In the genomic region with DNA sequence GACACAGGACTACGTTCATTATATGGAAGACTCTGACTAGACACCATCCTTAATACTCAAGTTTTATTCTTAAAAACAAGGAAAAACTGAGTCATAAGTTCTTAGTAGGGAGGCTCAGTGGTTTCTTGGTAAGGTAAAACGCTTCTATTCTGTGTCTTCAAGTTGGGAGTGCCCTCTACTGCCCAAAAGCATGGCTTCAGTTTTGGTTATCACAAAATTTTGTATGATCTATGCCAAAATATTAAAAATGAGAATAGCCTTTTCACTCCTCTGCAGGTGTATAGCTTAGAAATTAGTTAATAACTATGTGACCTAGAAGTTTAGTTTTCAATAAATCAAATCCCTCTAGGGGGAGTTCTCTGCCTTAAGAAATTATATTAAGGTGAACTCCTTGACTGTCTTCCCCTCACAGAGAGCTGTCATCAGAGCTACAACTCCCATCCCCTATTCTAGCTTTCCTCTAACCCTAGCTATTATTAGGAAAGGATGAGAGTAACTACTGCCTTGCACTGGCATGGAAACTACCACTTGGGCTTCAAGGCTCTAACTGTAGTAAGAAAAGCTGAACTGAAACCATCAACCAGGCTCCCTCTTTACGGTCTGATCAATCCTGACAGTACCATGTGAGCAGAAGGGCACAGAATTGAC, we compare ENCODE assay signal across 8 cellular contexts.
A peak's percentile ranks its signal among the peaks of the same experiment; 100 is the strongest.
DNase-seq lines count a peak whose midpoint lies in the region; ATAC-seq and TF ChIP-seq lines count a peak whose summit lies in the region.

No MANE protein-coding gene starts in this region.

- H3K4me1 Mint-ChIP-seq in stimulated activated memory B cell treated with anti-CD40 and anti-IgM and Interleukin-4, amounts not matched to agents 10 μg/mL and 1 μg/mL and 100 μg/mL, for 72 hours: no peaks in the 10 kb centered on the region

- CTCF ChIA-PET in AG04449 (lab: Yijun Ruan, JAX) (interaction anchor here (0.7 to 2.4 kb wide), 10 partner anchors 9 to 194 kb away, joined by 3 to 20 read pairs (median 4); no protein-coding TSS in a partner anchor), mammary epithelial cell (lab: Charles Lee; ENCODE audit: low non-redundant PET) (interaction anchor here (0.6 to 0.9 kb wide), 6 partner anchors 54 to 528 kb away, joined by 3 to 4 read pairs (median 3); no protein-coding TSS in a partner anchor)

- no peak overlapping the region for H3K27ac Mint-ChIP-seq in stimulated activated memory B cell treated with anti-CD40 and anti-IgM and Interleukin-4, amounts not matched to agents 10 μg/mL and 1 μg/mL and 100 μg/mL, for 72 hours

- dilution Hi-C loops in mammary epithelial cell (cut with HindIII; ENCODE audit: low sequenced_read_pairs): no loop called here

- WGBS in mammary epithelial cell (ENCODE audit: low coverage, missing lambda C conversion rate): 73% methylated on average over 3 of the region's 3 CpGs

- POLR2A ChIA-PET in AG04449 (lab: Yijun Ruan, JAX): no interaction called here

- H4K20me1 ChIP-seq in mammary epithelial cell (ENCODE audit: insufficient read depth, low read length): no peaks in the 10 kb centered on the region

- DNase-seq in AG04449 (ENCODE audit: low read depth, low spot score) (no peak), HT-29 (ENCODE audit: low spot score) (peak; percentile 42), mammary epithelial cell (no peak), colonic mucosa (no peak), cortex of kidney (lab: John Stamatoyannopoulos, UW) (no peak), AG08395 (ENCODE audit: low spot score) (no peak)

- no peaks in the 10 kb centered on the region for H3K27me3 ChIP-seq in mammary epithelial cell (ENCODE audit: insufficient read depth, low read length)
- no peaks in the 10 kb centered on the region for H3K27me3 ChIP-seq in colonic mucosa

- H3K4me1 ChIP-seq in mammary epithelial cell (ENCODE audit: insufficient read depth, low read length) (peaks cover 24% of the 10 kb centered on the region), colonic mucosa (peaks cover 8% of the 10 kb centered on the region)

- H3K4me3 ChIP-seq in AG04449 (ENCODE audit: low read depth, low read length) (no peak overlapping the region), mammary epithelial cell (replicated peaks in 1 of 3; ENCODE audit: insufficient read depth in 1 of 3, low read depth in 2 of 3, low read length in 3 of 3) (no peak overlapping the region), colonic mucosa (no peak overlapping the region)

- peak; percentile 96 for ATAC-seq in GM18868 (IDR thresholded peaks at IDR 0.05; ENCODE audit: unreplicated experiment)
- ATAC-seq in stimulated activated memory B cell treated with anti-CD40 and anti-IgM and Interleukin-4, amounts not matched to agents 10 μg/mL and 1 μg/mL and 100 μg/mL, for 72 hours: peak; percentile 89

- H3K9me3 Mint-ChIP-seq in stimulated activated memory B cell treated with anti-CD40 and anti-IgM and Interleukin-4, amounts not matched to agents 10 μg/mL and 1 μg/mL and 100 μg/mL, for 72 hours: no peaks in the 10 kb centered on the region

- H3K27ac ChIP-seq in mammary epithelial cell (ENCODE audit: insufficient read depth, low read depth, low read length): no peak overlapping the region
- H3K27ac ChIP-seq in colonic mucosa: no peak overlapping the region

- no peak overlapping the region for H3K4me2 ChIP-seq in mammary epithelial cell (ENCODE audit: insufficient read depth, low read depth, low read length)

- no peak overlapping the region for H3K4me3 Mint-ChIP-seq in stimulated activated memory B cell treated with anti-CD40 and anti-IgM and Interleukin-4, amounts not matched to agents 10 μg/mL and 1 μg/mL and 100 μg/mL, for 72 hours

- no peak overlapping the region for H3K9ac ChIP-seq in mammary epithelial cell (ENCODE audit: insufficient read depth, low read length)
- H3K9ac ChIP-seq in colonic mucosa (ENCODE audit: low read depth in 2 of 2, low read length in 2 of 2): no peak overlapping the region

- intact Hi-C loops in mammary epithelial cell (cut with micrococcal nuclease) (loop anchor here (1.0 to 10.0 kb wide), 6 partner anchors 70 to 373 kb away; no protein-coding TSS in a partner anchor), colonic mucosa (cut with DNase I) (loop anchor here (10.0 kb wide), 1 partner anchor 193 kb away; the partner anchor contains the start of gene GNAQ)

- no peaks in the 10 kb centered on the region for H3K36me3 Mint-ChIP-seq in stimulated activated memory B cell treated with anti-CD40 and anti-IgM and Interleukin-4, amounts not matched to agents 10 μg/mL and 1 μg/mL and 100 μg/mL, for 72 hours

- H3K36me3 ChIP-seq in mammary epithelial cell (ENCODE audit: insufficient read depth, low read length): no peaks in the 10 kb centered on the region
- no peaks in the 10 kb centered on the region for H3K36me3 ChIP-seq in colonic mucosa

- no peaks in the 10 kb centered on the region for H3K9me3 ChIP-seq in mammary epithelial cell (replicated peaks; ENCODE audit: insufficient read depth, low read length)
- no peaks in the 10 kb centered on the region for H3K9me3 ChIP-seq in colonic mucosa

- H2AFZ ChIP-seq in mammary epithelial cell (ENCODE audit: low read depth, low read length): no peak overlapping the region

- in situ Hi-C loops in mammary epithelial cell (cut with MboI; ENCODE audit: low sequenced_read_pairs in 2 of 2): no loop called here

- peaks cover 25% of the 10 kb centered on the region for H3K79me2 ChIP-seq in mammary epithelial cell (ENCODE audit: insufficient read depth, low read length)

- no peaks in the 10 kb centered on the region for H3K27me3 Mint-ChIP-seq in stimulated activated memory B cell treated with anti-CD40 and anti-IgM and Interleukin-4, amounts not matched to agents 10 μg/mL and 1 μg/mL and 100 μg/mL, for 72 hours

- no TSS peak for BruUV-seq in mammary epithelial cell (replicated peaks; lab: Mats Ljungman, UMichigan)

- TF ChIP-seq CTCF in AG04449 (IDR thresholded peaks at IDR 0.05; ENCODE audit: insufficient read depth, low read length, missing control alignments) (peak; percentile 0), mammary epithelial cell (conservative IDR thresholded peaks at IDR 0.05 in 1 of 2, IDR thresholded peaks at IDR 0.05 in 1 of 2; ENCODE audit: extremely low read depth in 1 of 2, insufficient read depth in 1 of 2, low read depth in 1 of 2, low read length in 2 of 2) (peak; percentile 12 to 42), colonic mucosa (IDR thresholded peaks at IDR 0.05) (no peak)
